In the genomic region with DNA sequence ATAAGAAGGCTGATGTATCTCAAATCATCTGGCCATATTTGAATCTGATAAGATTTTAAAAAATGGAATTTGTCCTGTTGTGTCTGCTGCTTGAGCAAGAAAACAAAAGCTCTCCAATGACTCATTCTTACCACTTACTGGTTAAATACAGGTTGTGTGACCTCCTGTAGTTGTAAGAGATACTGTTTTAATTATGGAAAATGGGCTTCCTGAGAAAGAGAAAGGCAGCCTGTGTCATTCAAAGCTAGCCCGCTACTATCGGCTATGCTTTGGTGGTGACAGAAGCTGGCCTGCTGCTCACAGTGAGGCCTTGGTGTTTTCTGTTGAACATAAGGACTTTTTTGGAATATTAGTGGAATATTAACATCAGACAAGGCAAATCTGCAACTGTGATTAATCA, we compare ENCODE assay signal across 21 cellular contexts.
DNase-seq lines count a peak whose midpoint lies in the region; ATAC-seq, FAIRE-seq and TF ChIP-seq lines count a peak whose summit lies in the region.
"Had no signal": no experiment of that assay in that cellular context is flagged by ENCODE, and none has a peak within 500 bp of the region (broad histone marks: within the 10 kb centered on the region; RNA-seq: fewer than 3 reads in every experiment).

No MANE protein-coding gene starts in this region.

- no peak overlapping the region for H4K5ac ChIP-seq in H1 (ENCODE audit: insufficient read length, low read depth, low read length)

- no peaks in the 10 kb centered on the region for H3K79me2 ChIP-seq in H1 (ENCODE audit: control insufficient read depth in 1 of 2, insufficient read depth in 2 of 2, low read length in 2 of 2)

- 36% methylated on average over 2 of the region's 2 CpGs; no CpG with 5 or more reads in 1 of the 2 experiments for WGBS in H1 (ENCODE audit: extremely low coverage in 1 of 2, insufficient coverage in 1 of 2, insufficient read length in 1 of 2, insufficient replicate concordance in 2 of 2, low coverage in 1 of 2, low lambda C conversion rate in 2 of 2, missing lambda C conversion rate in 1 of 2), 2 experiments

- no peak overlapping the region for H2BK120ac ChIP-seq in H1 (replicated peaks; ENCODE audit: low read depth, low read length)

- no peak overlapping the region for H2BK5ac ChIP-seq in H1 (ENCODE audit: low read depth, low read length)

- H2AK5ac ChIP-seq in H1 (ENCODE audit: low read depth, low read length) = no peak overlapping the region

- no peaks in the 10 kb centered on the region for H4K20me1 ChIP-seq in H1 (replicated peaks in 1 of 2; ENCODE audit: control insufficient read depth in 1 of 2, insufficient read depth in 2 of 2, low read length in 2 of 2)

- H3K79me1 ChIP-seq in H1 (ENCODE audit: low read depth, low read length) = no peaks in the 10 kb centered on the region

- H3K18ac ChIP-seq in H1 (ENCODE audit: extremely low read depth, low read length) = no peak overlapping the region

- H3K9ac ChIP-seq in HUES48 (ENCODE audit: low read depth, low read length) (no peak overlapping the region), H1 (replicated peaks in 1 of 4; ENCODE audit: extremely low read depth in 1 of 4, low read depth in 3 of 4, low read length in 3 of 4) (no peak overlapping the region)

- H4K8ac ChIP-seq in H1 (ENCODE audit: extremely low read depth, insufficient read depth, low read length) = no peak overlapping the region

- H3K9me3 ChIP-seq in HUES48 (ENCODE audit: control insufficient read depth, insufficient read depth, low read length) = no peaks in the 10 kb centered on the region
- H3K9me3 ChIP-seq in H1 (ENCODE audit: insufficient read depth in 2 of 2, low read depth in 1 of 2, low read length in 1 of 2) = no peaks in the 10 kb centered on the region
- H3K9me3 ChIP-seq: vagina had no signal

- no peaks in the 10 kb centered on the region; the same call in 1 of the 2 replicates for H3K23me2 ChIP-seq in H1 (ENCODE audit: low read depth, low read length)

- H3K14ac ChIP-seq in H1 (ENCODE audit: insufficient read length) = no peak overlapping the region

- POLR2A ChIA-PET in H1 (lab: Charles Lee; ENCODE audit: partially characterized antibody) = no interaction called here

- no peak overlapping the region for H3K56ac ChIP-seq in H1 (replicated peaks; ENCODE audit: insufficient read length, low read depth, low read length)

- TF ChIP-seq EP300 in H1 (IDR thresholded peaks at IDR 0.05; ENCODE audit: borderline replicate concordance in 1 of 2, low read depth in 2 of 2, low read length in 2 of 2) = no peak

- peak; percentile 5 for ATAC-seq in GM19351 (IDR thresholded peaks at IDR 0.05; ENCODE audit: unreplicated experiment)
- ATAC-seq in GM19455 (IDR thresholded peaks at IDR 0.05; ENCODE audit: unreplicated experiment) = no peak
- no peak for ATAC-seq in GM19023 (IDR thresholded peaks at IDR 0.05; ENCODE audit: unreplicated experiment)
- ATAC-seq: natural killer cell had no signal

- H3K4me3 ChIP-seq in HUES48 (ENCODE audit: low read depth, low read length) = no peak overlapping the region
- H3K4me3 ChIP-seq in H1 (ENCODE audit: extremely low read depth in 1 of 4, insufficient read depth in 2 of 4, low read depth in 3 of 4, low read length in 4 of 4) = no peak overlapping the region
- H3K4me3 ChIP-seq: spleen, vagina had no signal

- H3K27ac ChIP-seq in HUES48 (ENCODE audit: low read depth, low read length) = peak overlapping the region; percentile 55
- no peak overlapping the region for H3K27ac ChIP-seq in H1 (ENCODE audit: low read depth, low read length)
- H3K27ac ChIP-seq: brain microvascular endothelial cell, spleen, vagina had no signal

- no peak overlapping the region for H3K23ac ChIP-seq in H1 (ENCODE audit: insufficient read length)

- no peaks in the 10 kb centered on the region for H3K27me3 ChIP-seq in HUES48 (ENCODE audit: control insufficient read depth, insufficient read depth, low read length)
- H3K27me3 ChIP-seq in H1 (replicated peaks in 1 of 4; ENCODE audit: control insufficient read depth in 3 of 4, extremely low read depth in 1 of 4, insufficient read depth in 3 of 4, low read length in 3 of 4) = no peaks in the 10 kb centered on the region
- H3K27me3 ChIP-seq: brain microvascular endothelial cell, spleen, vagina had no signal

- TF ChIP-seq CTCF in H1 (IDR thresholded peaks at IDR 0.05; ENCODE audit: control extremely low read depth in 1 of 3, insufficient read depth in 1 of 3, low read depth in 1 of 3, low read length in 3 of 3) = no peak

- H2BK20ac ChIP-seq in H1 (ENCODE audit: low read length) = no peak overlapping the region

- FAIRE-seq in H1 (lab: Jason Lieb, UNC) = no peak

- no peak overlapping the region for H2BK15ac ChIP-seq in H1 (ENCODE audit: low read length)

- H3K4ac ChIP-seq in H1 (replicated peaks; ENCODE audit: insufficient read length, low read depth, low read length) = no peak overlapping the region

- TF ChIP-seq RAD21 in H1 (IDR thresholded peaks at IDR 0.05 in 1 of 2, conservative IDR thresholded peaks at IDR 0.05 in 1 of 2; ENCODE audit: low read depth in 2 of 2, low read length in 2 of 2) = no peak

- H2BK12ac ChIP-seq in H1 (ENCODE audit: low read depth, low read length) = no peak overlapping the region

- H3K4me2 ChIP-seq in H1 (ENCODE audit: insufficient read depth in 1 of 2, low read depth in 2 of 2, low read length in 2 of 2) = no peak overlapping the region

- no peaks in the 10 kb centered on the region for H3K36me3 ChIP-seq in HUES48 (ENCODE audit: control insufficient read depth, insufficient read depth, low read length)
- H3K36me3 ChIP-seq in H1 (ENCODE audit: control insufficient read depth in 2 of 4, insufficient read depth in 4 of 4, low read length in 3 of 4) = no peaks in the 10 kb centered on the region
- H3K36me3 ChIP-seq: brain microvascular endothelial cell, spleen, vagina had no signal

- H4K91ac ChIP-seq in H1 (replicated peaks; ENCODE audit: insufficient read length, low read length) = no peak overlapping the region

- TF ChIP-seq POLR2A in H1 (IDR thresholded peaks at IDR 0.05; ENCODE audit: control extremely low read depth in 1 of 2, low read depth in 2 of 2, low read length in 2 of 2) = no peak

- H3K4me1 ChIP-seq in HUES48 (ENCODE audit: control insufficient read depth, insufficient read depth, low read length) = peaks cover 3% of the 10 kb centered on the region; the same call in 1 of the 2 replicates
- H3K4me1 ChIP-seq in H1 (replicated peaks in 1 of 4; ENCODE audit: control insufficient read depth in 3 of 4, insufficient read depth in 4 of 4, low read length in 3 of 4) = peaks cover 0 to 6% (median 0%) of the 10 kb centered on the region in 4 experiments; a peak in 3 of 7 replicates
- H3K4me1 ChIP-seq: spleen, vagina had no signal

- DNase-seq in A172 (ENCODE audit: low spot score) (peak; percentile 3), H1 (ENCODE audit: low read depth in 1 of 2, low spot score in 2 of 2) (no peak), inferior parietal cortex (ENCODE audit: extremely low spot score) (no peak), Ammon's horn (ENCODE audit: low spot score) (no peak)
- DNase-seq: activated CD4-positive, alpha-beta T cell treated with anti-CD3 and anti-CD28 coated beads for 4 hours; activated naive CD4-positive, alpha-beta T cell treated with anti-CD3 and anti-CD28 coated beads, Interleukin-2, amount 50 U/mL, for 16 hours; activated T-cell treated with anti-CD3 and anti-CD28 coated beads for 4 hours; brain microvascular endothelial cell; dermis blood vessel endothelial cell; EL; immature natural killer cell; KG1; natural killer cell; NCI-H345; spleen; stimulated activated naive CD4-positive, alpha-beta T cell treated with Interleukin-2 at 50 U/mL for 16 hours had no signal

- CTCF ChIA-PET in H1 (lab: Charles Lee; ENCODE audit: partially characterized antibody) = no interaction called here

- H2AFZ ChIP-seq in H1 (ENCODE audit: low read length) = no peak overlapping the region

TF ChIP-seq in H1, 55 proteins besides CTCF, POLR2A, EP300 and RAD21:
- TF ChIP-seq JUND (IDR thresholded peaks at IDR 0.05; ENCODE audit: low read length) (peak; percentile 53; the same call in 1 of the 2 replicates), ZNF274 (IDR thresholded peaks at IDR 0.05; ENCODE audit: borderline replicate concordance, extremely low read depth, low read length) (no peak)
TF ChIP-seq in H1: peak in this region for 1.
